ENCODE assay signal across 19 cellular contexts in genomic region chr2:171837736-171838135, GRCh38. TPM values are rescaled to one million over a fixed set of nuclear protein-coding genes. Genes with fewer than 3 reads are reported as not detected.
DNase-seq lines count a peak whose midpoint lies in the region; ATAC-seq and TF ChIP-seq lines count a peak whose summit lies in the region.
"Had no signal": no experiment of that assay in that cellular context is flagged by ENCODE, and none has a peak within 500 bp of the region (broad histone marks: within the 10 kb centered on the region; RNA-seq: fewer than 3 reads in every experiment).

No MANE protein-coding gene starts in this region.

- TF ChIP-seq CTCF in IMR-90 (conservative IDR thresholded peaks at IDR 0.05; ENCODE audit: low read depth, low read length), result no peak
- no peak for TF ChIP-seq CTCF in cardiac fibroblast (IDR thresholded peaks at IDR 0.05; ENCODE audit: low read depth, low read length)

- H3K4me2 ChIP-seq in IMR-90 (ENCODE audit: low read depth, low read length), result no peak overlapping the region
- H3K4me2 ChIP-seq: neural progenitor cell, PC-9 had no signal

- no peaks in the 10 kb centered on the region for H3K27me3 ChIP-seq in IMR-90 (ENCODE audit: control insufficient read depth, insufficient read depth, low read length)
- H3K27me3 ChIP-seq: left lung, neural progenitor cell, SJCRH30, upper lobe of left lung had no signal

- ATAC-seq in IMR-90 (ENCODE audit: low read depth), result peak; percentile 40; the same call in 1 of the 2 replicates
- peak; percentile 84 for ATAC-seq in left ventricle myocardium superior
- no peak for ATAC-seq in HG03432 (IDR thresholded peaks at IDR 0.05; ENCODE audit: unreplicated experiment)
- ATAC-seq: activated T-helper 17 cell treated with anti-CD3 and anti-CD28 coated beads, Interleukin-2, amount 50 U/mL, for 72 hours; left lung had no signal

- H3K23ac ChIP-seq in IMR-90 (ENCODE audit: low read depth, low read length), result no peak overlapping the region

- H3K36me3 ChIP-seq in IMR-90 (ENCODE audit: control insufficient read depth, insufficient read depth, low read length), result peaks cover 20% of the 10 kb centered on the region
- H3K36me3 ChIP-seq: neural progenitor cell had no signal

- in situ Hi-C loops in IMR-90 (cut with MboI; ENCODE audit: low sequenced_read_pairs), result no loop called here

- WGBS in IMR-90 (ENCODE audit: extremely low coverage in 2 of 2, insufficient read length in 1 of 2), 2 experiments, result no CpG with 5 or more reads among the region's 2 CpGs

- no peak overlapping the region for H3K9ac ChIP-seq in IMR-90 (ENCODE audit: low read depth, low read length)
- H3K9ac ChIP-seq: neural progenitor cell had no signal

- H3K27ac ChIP-seq in IMR-90 (ENCODE audit: insufficient read depth, low read length), result no peak overlapping the region
- H3K27ac ChIP-seq: left lung, neural progenitor cell, PC-9, SJCRH30, upper lobe of left lung had no signal

- H2BK120ac ChIP-seq in IMR-90 (ENCODE audit: low read depth, low read length), result no peak overlapping the region

- no peak overlapping the region for H2AK5ac ChIP-seq in IMR-90 (ENCODE audit: low read depth, low read length)

- no peaks in the 10 kb centered on the region for H3K4me1 ChIP-seq in IMR-90 (ENCODE audit: control insufficient read depth, insufficient read depth, low read length)
- H3K4me1 ChIP-seq: left lung, neural progenitor cell, SJCRH30 had no signal

- CTCF ChIA-PET in IMR-90 (lab: Yijun Ruan, JAX), result no interaction called here

- H3K56ac ChIP-seq in IMR-90 (ENCODE audit: extremely low read depth, insufficient read depth, low read length), result no peak overlapping the region

- no peak overlapping the region for H2AFZ ChIP-seq in IMR-90 (replicated peaks; ENCODE audit: low read length, poor library complexity)
- H2AFZ ChIP-seq: neural progenitor cell, PC-9 had no signal

- intact Hi-C loops in IMR-90 (cut with micrococcal nuclease), result no loop called here
- intact Hi-C loops in left ventricle myocardium superior (cut with micrococcal nuclease), result no loop called here

- TF ChIP-seq POLR2A in IMR-90 (IDR thresholded peaks at IDR 0.05; ENCODE audit: low read depth, low read length), result no peak

- H4K20me1 ChIP-seq in IMR-90 (ENCODE audit: insufficient read depth, low read length), result no peaks in the 10 kb centered on the region

- no peak overlapping the region for H2BK20ac ChIP-seq in IMR-90 (ENCODE audit: low read depth, low read length)

- no peak overlapping the region for H4K8ac ChIP-seq in IMR-90 (ENCODE audit: low read depth in 2 of 2, low read length in 2 of 2)

- TF ChIP-seq RAD21 in IMR-90 (IDR thresholded peaks at IDR 0.05; ENCODE audit: low read length), result no peak

- no TSS peak for BruUV-seq in IMR-90 (replicated peaks; lab: Mats Ljungman, UMichigan)

- H3K4ac ChIP-seq in IMR-90 (ENCODE audit: low read depth, low read length), result no peak overlapping the region

- H3K9me1 ChIP-seq in IMR-90 (ENCODE audit: insufficient read depth, low read length), result no peaks in the 10 kb centered on the region

- POLR2A ChIA-PET in IMR-90 (lab: Charles Lee; ENCODE audit: unreplicated experiment), result no interaction called here

- H3K18ac ChIP-seq in IMR-90 (ENCODE audit: low read depth, low read length), result no peak overlapping the region

- DNase-seq in IMR-90, result peak; percentile 24
- peak; percentile 67 to 72 for DNase-seq in cardiac fibroblast (ENCODE audit: low read depth in 2 of 2)
- DNase-seq in left ventricle myocardium superior, result no peak
- DNase-seq in skeletal muscle cell (ENCODE audit: low read depth), result peak; percentile 23
- no peak for DNase-seq in NOMO-1 treated with dmso at 0.1 percent for 144 hours (lab: John Stamatoyannopoulos, UW; ENCODE audit: unreplicated experiment)
- no peak for DNase-seq in cerebellar nuclear complex (lab: John Stamatoyannopoulos, UW)
- DNase-seq: activated CD4-positive, alpha-beta T cell treated with anti-CD3 and anti-CD28 coated beads, Interleukin-2, amount 10 ng/mL, durations not matched to agents 24 days and 14 days; activated naive CD8-positive, alpha-beta T cell treated with anti-CD3 and anti-CD28 coated beads for 36 hours; dermis blood vessel endothelial cell; left lung; NCI-H1694 treated with DMSO at 0.1 percent for 48 hours; PC-9; SJCRH30; stimulated activated CD8-positive, alpha-beta memory T cell treated with anti-CD3 and anti-CD28 coated beads, Interleukin-4, amount 100 ng/mL, for 48 hours; T-helper 1 cell; upper lobe of left lung had no signal

- no peak overlapping the region for H2BK5ac ChIP-seq in IMR-90 (ENCODE audit: low read depth, low read length, poor library complexity, severe bottlenecking)

- no peak overlapping the region for H4K5ac ChIP-seq in IMR-90 (ENCODE audit: low read depth, low read length)

- no peak overlapping the region for H2AK9ac ChIP-seq in IMR-90 (replicated peaks; ENCODE audit: low read depth, low read length, poor library complexity)

- H3K4me3 ChIP-seq in IMR-90 (ENCODE audit: insufficient read depth, low read depth, low read length) (no peak overlapping the region), cardiac fibroblast (replicated peaks in 1 of 2; ENCODE audit: low read depth in 2 of 2, low read length in 2 of 2) (no peak overlapping the region), skeletal muscle cell (ENCODE audit: low read depth, low read length) (no peak overlapping the region)
- H3K4me3 ChIP-seq: left lung, neural progenitor cell, PC-9, SJCRH30, upper lobe of left lung had no signal

- H2BK15ac ChIP-seq in IMR-90 (ENCODE audit: low read depth, low read length), result no peak overlapping the region

- H3K14ac ChIP-seq in IMR-90 (replicated peaks; ENCODE audit: low read depth, low read length), result no peak overlapping the region

- peaks cover 1% of the 10 kb centered on the region for H3K9me3 ChIP-seq in IMR-90 (ENCODE audit: control insufficient read depth, insufficient read depth, low read length)
- H3K9me3 ChIP-seq: left lung, SJCRH30, upper lobe of left lung had no signal

- H3K79me1 ChIP-seq in IMR-90 (ENCODE audit: low read depth in 1 of 2, low read length in 2 of 2), result no peaks in the 10 kb centered on the region

- no peak overlapping the region for H4K91ac ChIP-seq in IMR-90 (ENCODE audit: insufficient read depth, low read depth, low read length)

- dilution Hi-C loops in IMR-90 (cut with HindIII; ENCODE audit: low sequenced_read_pairs, unreplicated experiment), result no loop called here

TF ChIP-seq in IMR-90, 13 proteins besides CTCF, POLR2A, EP300 and RAD21:
- TF ChIP-seq MXI1 (IDR thresholded peaks at IDR 0.05; ENCODE audit: borderline replicate concordance, low read depth, low read length) (no peak), CEBPB (IDR thresholded peaks at IDR 0.05; ENCODE audit: low read depth, low read length) (peak; percentile 57; the same call in 1 of the 2 replicates)

RNA-seq across cellular contexts. Expression of gene SLC25A12, which starts 56.3 kb away (rescaled TPM):
- 17.6 and 23.6 TPM in 2 replicates for total RNA-seq in IMR-90 (2012; rRNA removed)
- 13.9 and 16.3 TPM in 2 replicates for polyA plus RNA-seq in IMR-90 (2012; rRNA removed)
- 5.2 and 8.9 TPM in 2 replicates for polyA plus RNA-seq in IMR-90 (2012; cell fraction: cytosol; rRNA removed)
- polyA plus RNA-seq in IMR-90 (2012; cell fraction: nucleus; rRNA removed; ENCODE audit: low replicate concordance), result 12.7 and 38.3 TPM in 2 replicates
- total RNA-seq in left ventricle myocardium superior, result 134 TPM

Comparison
In these comparisons a context has a peak if more than half of its experiments do, and no peak if none do; other contexts are left out.
1. DNase-seq: peak in IMR-90 (single experiment), cardiac fibroblast (2 of 2) and skeletal muscle cell (single experiment); none in left ventricle myocardium superior (single experiment), NOMO-1 treated with dmso at 0.1 percent for 144 hours (single experiment) and cerebellar nuclear complex (0 of 2).